Comparison of ENCODE assay signal across 1 cellular context in the genomic region with DNA sequence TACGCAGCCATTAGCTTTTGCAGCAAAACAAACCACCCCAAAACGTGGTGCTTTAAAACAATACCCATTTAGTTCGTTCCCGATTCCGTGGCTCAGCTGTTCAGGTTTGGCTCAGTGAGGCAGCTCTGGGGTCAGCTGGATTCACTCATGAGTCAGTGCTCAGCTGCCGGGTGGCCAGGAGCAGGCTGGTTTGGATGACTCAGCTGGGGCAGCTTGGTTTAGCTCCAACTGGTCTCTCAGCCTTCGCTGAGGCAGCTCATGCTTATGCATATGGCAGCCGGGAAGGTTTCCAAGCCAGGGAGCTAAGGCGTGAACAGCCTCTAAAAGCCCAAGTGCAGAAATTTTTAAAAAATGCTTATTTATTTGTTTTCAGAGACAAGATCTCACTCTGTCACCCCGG.
TF ChIP-seq lines count a peak whose summit lies in the region.

No MANE protein-coding gene starts in this region.

TF ChIP-seq in K562, 482 proteins besides CTCF, POLR2A, EP300 and RAD21 (continued from another document and continues in another):
- TF ChIP-seq YY1 (IDR thresholded peaks at IDR 0.05; ENCODE audit: borderline replicate concordance in 1 of 3, control insufficient read depth in 1 of 3, extremely low read depth in 1 of 3, insufficient read depth in 3 of 3, insufficient read length in 1 of 3, insufficient replicate concordance in 2 of 3, low read depth in 1 of 3, low read length in 2 of 3) (peak in 2 of 3 experiments; percentile 22 to 61), BACH1 (tag; IDR thresholded peaks at IDR 0.05) (peak; percentile 69; the same call in 1 of the 2 replicates), CBX1 (IDR thresholded peaks at IDR 0.05; ENCODE audit: low read depth) (no peak), HDAC3 (IDR thresholded peaks at IDR 0.05; ENCODE audit: borderline replicate concordance, partially characterized antibody) (no peak), HMBOX1 (IDR thresholded peaks at IDR 0.05) (peak; percentile 24; the same call in 1 of the 2 replicates), HDAC6 (IDR thresholded peaks at IDR 0.05; ENCODE audit: low read depth, low read length) (no peak), BHLHE40 (IDR thresholded peaks at IDR 0.05; ENCODE audit: low read length) (peak; percentile 35; the same call in 1 of the 2 replicates), RBFOX2 (IDR thresholded peaks at IDR 0.05; ENCODE audit: low read depth, low read length) (no peak), KLF16 (IDR thresholded peaks at IDR 0.05) (peak; percentile 59; the same call in 1 of the 2 replicates), ZNF316 (IDR thresholded peaks at IDR 0.05) (peak; percentile 48; the same call in 1 of the 2 replicates), ZNF175 (CRISPR knock-in tag; IDR thresholded peaks at IDR 0.05; ENCODE audit: low read depth) (no peak), ATF7 (IDR thresholded peaks at IDR 0.05) (no peak), CBFA2T3 (IDR thresholded peaks at IDR 0.05) (peak; percentile 40; the same call in 1 of the 2 replicates), NEUROD1 (IDR thresholded peaks at IDR 0.05; ENCODE audit: borderline replicate concordance, low read depth, low read length, partially characterized antibody) (no peak), NFIC (IDR thresholded peaks at IDR 0.05) (peak; percentile 24; the same call in 1 of the 2 replicates), C11orf30 (IDR thresholded peaks at IDR 0.05; ENCODE audit: low read depth) (peak; percentile 67; the same call in 1 of the 2 replicates), EHMT2 (IDR thresholded peaks at IDR 0.05) (peak; percentile 88), JUND (IDR thresholded peaks at IDR 0.05; ENCODE audit: borderline replicate concordance, low read depth, low read length) (peak; percentile 94), JUND (tag; IDR thresholded peaks at IDR 0.05; ENCODE audit: borderline replicate concordance, low read depth, low read length) (peak; percentile 92; the same call in 2 of the 3 replicates), CBFA2T2 (conservative IDR thresholded peaks at IDR 0.05) (peak; percentile 46; the same call in 1 of the 2 replicates), FOSL1 (tag; conservative IDR thresholded peaks at IDR 0.05) (peak; percentile 94), ZNF764 (CRISPR knock-in tag; IDR thresholded peaks at IDR 0.05; ENCODE audit: low read depth) (no peak), IRF1 (CRISPR knock-in tag; IDR thresholded peaks at IDR 0.05; ENCODE audit: borderline replicate concordance) (no peak), FOXJ3 (CRISPR knock-in tag; IDR thresholded peaks at IDR 0.05) (no peak), BCOR (IDR thresholded peaks at IDR 0.05) (peak; percentile 26; the same call in 1 of the 2 replicates), NRF1 (conservative IDR thresholded peaks at IDR 0.05 in 1 of 2, IDR thresholded peaks at IDR 0.05 in 1 of 2) (peak; percentile 28 to 48; a peak in 2 of 4 replicates), XRCC4 (IDR thresholded peaks at IDR 0.05; ENCODE audit: extremely low read depth, insufficient read depth, insufficient read length) (no peak), NFE2 (IDR thresholded peaks at IDR 0.05; ENCODE audit: low read depth) (peak; percentile 73), MAFK (IDR thresholded peaks at IDR 0.05; ENCODE audit: low read length) (peak; percentile 64; the same call in 1 of the 2 replicates), MAFG (tag; conservative IDR thresholded peaks at IDR 0.05) (peak; percentile 61), TAF9B (IDR thresholded peaks at IDR 0.05; ENCODE audit: partially characterized antibody) (peak; percentile 95), CREB1 (IDR thresholded peaks at IDR 0.05) (no peak), CREB1 (CRISPR knock-in tag; IDR thresholded peaks at IDR 0.05) (no peak)
- TF ChIP-seq, protein P1, sequence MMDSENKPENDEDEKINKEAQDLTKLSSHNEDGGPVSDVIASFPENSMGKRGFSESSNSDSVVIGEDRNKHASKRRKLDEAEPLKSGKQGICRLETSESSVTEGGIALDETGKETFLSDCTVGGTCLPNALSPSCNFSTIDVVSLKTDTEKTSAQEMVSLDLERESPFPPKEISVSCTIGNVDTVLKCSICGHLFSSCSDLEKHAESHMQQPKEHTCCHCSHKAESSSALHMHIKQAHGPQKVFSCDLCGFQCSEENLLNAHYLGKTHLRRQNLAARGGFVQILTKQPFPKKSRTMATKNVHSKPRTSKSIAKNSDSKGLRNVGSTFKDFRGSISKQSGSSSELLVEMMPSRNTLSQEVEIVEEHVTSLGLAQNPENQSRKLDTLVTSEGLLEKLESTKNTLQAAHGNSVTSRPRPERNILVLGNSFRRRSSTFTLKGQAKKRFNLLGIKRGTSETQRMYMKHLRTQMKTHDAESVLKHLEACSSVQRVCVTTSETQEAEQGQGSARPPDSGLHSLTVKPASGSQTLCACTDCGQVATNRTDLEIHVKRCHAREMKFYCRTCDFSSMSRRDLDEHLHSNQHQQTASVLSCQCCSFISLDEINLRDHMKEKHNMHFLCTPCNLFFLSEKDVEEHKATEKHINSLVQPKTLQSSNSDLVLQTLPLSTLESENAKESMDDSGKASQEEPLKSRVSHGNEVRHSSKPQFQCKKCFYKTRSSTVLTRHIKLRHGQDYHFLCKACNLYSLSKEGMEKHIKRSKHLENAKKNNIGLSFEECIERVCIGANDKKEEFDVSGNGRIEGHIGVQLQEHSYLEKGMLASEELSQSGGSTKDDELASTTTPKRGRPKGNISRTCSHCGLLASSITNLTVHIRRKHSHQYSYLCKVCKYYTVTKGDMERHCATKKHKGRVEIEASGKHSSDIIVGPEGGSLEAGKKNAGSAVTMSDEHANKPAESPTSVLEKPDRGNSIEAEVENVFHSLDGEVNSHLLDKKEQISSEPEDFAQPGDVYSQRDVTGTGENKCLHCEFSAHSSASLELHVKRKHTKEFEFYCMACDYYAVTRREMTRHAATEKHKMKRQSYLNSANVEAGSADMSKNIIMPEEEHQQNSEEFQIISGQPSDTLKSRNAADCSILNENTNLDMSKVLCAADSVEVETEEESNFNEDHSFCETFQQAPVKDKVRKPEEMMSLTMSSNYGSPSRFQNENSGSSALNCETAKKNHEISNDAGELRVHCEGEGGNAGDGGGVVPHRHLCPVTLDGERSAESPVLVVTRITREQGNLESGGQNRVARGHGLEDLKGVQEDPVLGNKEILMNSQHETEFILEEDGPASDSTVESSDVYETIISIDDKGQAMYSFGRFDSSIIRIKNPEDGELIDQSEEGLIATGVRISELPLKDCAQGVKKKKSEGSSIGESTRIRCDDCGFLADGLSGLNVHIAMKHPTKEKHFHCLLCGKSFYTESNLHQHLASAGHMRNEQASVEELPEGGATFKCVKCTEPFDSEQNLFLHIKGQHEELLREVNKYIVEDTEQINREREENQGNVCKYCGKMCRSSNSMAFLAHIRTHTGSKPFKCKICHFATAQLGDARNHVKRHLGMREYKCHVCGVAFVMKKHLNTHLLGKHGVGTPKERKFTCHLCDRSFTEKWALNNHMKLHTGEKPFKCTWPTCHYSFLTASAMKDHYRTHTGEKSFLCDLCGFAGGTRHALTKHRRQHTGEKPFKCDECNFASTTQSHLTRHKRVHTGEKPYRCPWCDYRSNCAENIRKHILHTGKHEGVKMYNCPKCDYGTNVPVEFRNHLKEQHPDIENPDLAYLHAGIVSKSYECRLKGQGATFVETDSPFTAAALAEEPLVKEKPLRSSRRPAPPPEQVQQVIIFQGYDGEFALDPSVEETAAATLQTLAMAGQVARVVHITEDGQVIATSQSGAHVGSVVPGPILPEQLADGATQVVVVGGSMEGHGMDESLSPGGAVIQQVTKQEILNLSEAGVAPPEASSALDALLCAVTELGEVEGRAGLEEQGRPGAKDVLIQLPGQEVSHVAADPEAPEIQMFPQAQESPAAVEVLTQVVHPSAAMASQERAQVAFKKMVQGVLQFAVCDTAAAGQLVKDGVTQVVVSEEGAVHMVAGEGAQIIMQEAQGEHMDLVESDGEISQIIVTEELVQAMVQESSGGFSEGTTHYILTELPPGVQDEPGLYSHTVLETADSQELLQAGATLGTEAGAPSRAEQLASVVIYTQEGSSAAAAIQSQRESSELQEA (IDR thresholded peaks at IDR 0.05; ENCODE audit: low read depth) = peak; percentile 37; the same call in 1 of the 2 replicates
- TF ChIP-seq, protein P2, sequence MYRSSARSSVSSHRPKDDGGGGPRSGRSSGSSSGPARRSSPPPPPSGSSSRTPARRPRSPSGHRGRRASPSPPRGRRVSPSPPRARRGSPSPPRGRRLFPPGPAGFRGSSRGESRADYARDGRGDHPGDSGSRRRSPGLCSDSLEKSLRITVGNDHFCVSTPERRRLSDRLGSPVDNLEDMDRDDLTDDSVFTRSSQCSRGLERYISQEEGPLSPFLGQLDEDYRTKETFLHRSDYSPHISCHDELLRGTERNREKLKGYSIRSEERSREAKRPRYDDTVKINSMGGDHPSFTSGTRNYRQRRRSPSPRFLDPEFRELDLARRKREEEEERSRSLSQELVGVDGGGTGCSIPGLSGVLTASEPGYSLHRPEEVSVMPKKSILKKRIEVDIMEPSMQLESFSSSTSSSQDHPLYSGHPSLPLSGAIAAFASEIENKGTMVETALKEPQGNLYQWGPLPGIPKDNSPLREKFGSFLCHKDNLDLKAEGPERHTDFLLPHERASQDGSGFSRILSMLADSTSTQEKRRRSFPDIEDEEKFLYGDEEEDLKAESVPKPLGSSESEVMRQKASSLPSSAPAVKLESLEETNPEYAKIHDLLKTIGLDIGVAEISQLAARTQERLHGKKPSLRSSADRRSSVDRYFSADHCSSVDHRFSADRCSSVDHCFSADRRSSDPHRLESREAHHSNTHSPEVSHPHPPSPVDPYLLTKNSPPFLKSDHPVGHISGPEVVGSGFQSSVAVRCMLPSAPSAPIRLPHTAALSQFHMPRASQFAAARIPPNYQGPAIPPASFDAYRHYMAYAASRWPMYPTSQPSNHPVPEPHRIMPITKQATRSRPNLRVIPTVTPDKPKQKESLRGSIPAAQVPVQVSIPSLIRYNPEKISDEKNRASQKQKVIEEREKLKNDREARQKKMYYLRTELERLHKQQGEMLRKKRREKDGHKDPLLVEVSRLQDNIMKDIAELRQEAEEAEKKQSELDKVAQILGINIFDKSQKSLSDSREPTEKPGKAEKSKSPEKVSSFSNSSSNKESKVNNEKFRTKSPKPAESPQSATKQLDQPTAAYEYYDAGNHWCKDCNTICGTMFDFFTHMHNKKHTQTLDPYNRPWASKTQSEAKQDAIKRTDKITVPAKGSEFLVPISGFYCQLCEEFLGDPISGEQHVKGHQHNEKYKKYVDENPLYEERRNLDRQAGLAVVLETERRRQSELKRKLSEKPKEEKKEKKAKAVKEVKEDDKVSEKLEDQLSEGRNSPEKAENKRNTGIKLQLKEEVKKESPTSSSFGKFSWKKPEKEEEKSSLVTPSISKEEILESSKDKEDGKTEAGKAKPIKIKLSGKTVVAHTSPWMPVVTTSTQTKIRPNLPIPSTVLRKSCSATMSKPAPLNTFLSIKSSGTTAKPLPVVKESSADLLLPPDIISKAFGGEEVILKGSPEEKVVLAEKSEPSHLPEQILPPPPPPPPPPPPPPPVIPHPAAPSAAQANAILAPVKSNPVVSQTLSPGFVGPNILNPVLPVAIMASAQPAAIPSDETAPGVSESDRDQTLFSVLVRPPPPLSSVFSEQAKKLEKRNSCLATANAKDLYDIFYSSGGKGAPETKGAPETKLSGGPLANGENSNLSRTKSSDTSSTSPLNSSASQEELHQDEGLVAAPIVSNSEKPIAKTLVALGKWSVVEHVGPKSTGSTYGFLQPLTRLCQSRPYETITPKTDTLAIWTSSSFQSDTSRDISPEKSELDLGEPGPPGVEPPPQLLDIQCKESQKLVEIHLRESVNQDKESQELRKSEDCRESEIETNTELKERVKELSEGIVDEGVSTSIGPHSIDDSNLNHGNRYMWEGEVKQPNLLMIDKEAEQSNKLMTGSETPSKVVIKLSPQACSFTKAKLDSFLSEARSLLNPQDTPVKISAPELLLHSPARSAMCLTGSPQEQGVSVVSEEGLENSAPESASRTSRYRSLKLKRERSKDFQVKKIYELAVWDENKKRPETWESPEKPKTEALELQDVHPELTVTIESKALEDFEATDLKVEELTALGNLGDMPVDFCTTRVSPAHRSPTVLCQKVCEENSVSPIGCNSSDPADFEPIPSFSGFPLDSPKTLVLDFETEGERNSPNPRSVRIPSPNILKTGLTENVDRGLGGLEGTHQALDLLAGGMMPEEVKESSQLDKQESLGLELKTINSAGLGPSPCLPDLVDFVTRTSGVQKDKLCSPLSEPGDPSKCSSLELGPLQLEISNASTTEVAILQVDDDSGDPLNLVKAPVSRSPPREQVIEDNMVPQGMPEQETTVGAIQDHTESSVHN (IDR thresholded peaks at IDR 0.05; ENCODE audit: borderline replicate concordance in 1 of 2, low read depth in 1 of 2) = peak in 1 of 2 experiments; percentile 89; a peak in 2 of 4 replicates
- TF ChIP-seq, protein P3, sequence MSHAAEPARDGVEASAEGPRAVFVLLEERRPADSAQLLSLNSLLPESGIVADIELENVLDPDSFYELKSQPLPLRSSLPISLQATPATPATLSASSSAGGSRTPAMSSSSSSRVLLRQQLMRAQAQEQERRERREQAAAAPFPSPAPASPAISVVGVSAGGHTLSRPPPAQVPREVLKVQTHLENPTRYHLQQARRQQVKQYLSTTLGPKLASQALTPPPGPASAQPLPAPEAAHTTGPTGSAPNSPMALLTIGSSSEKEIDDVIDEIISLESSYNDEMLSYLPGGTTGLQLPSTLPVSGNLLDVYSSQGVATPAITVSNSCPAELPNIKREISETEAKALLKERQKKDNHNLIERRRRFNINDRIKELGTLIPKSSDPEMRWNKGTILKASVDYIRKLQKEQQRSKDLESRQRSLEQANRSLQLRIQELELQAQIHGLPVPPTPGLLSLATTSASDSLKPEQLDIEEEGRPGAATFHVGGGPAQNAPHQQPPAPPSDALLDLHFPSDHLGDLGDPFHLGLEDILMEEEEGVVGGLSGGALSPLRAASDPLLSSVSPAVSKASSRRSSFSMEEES (CRISPR knock-in tag; IDR thresholded peaks at IDR 0.05) = no peak
- TF ChIP-seq, protein P4, sequence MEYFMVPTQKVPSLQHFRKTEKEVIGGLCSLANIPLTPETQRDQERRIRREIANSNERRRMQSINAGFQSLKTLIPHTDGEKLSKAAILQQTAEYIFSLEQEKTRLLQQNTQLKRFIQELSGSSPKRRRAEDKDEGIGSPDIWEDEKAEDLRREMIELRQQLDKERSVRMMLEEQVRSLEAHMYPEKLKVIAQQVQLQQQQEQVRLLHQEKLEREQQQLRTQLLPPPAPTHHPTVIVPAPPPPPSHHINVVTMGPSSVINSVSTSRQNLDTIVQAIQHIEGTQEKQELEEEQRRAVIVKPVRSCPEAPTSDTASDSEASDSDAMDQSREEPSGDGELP (CRISPR knock-in tag; IDR thresholded peaks at IDR 0.05; ENCODE audit: borderline replicate concordance) = peak; percentile 98
- TF ChIP-seq, protein P5, sequence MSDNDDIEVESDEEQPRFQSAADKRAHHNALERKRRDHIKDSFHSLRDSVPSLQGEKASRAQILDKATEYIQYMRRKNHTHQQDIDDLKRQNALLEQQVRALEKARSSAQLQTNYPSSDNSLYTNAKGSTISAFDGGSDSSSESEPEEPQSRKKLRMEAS (CRISPR knock-in tag; IDR thresholded peaks at IDR 0.05) = peak; percentile 45; the same call in 1 of the 2 replicates
